Comparison of ENCODE assay signal across 15 cellular contexts in the genomic region with DNA sequence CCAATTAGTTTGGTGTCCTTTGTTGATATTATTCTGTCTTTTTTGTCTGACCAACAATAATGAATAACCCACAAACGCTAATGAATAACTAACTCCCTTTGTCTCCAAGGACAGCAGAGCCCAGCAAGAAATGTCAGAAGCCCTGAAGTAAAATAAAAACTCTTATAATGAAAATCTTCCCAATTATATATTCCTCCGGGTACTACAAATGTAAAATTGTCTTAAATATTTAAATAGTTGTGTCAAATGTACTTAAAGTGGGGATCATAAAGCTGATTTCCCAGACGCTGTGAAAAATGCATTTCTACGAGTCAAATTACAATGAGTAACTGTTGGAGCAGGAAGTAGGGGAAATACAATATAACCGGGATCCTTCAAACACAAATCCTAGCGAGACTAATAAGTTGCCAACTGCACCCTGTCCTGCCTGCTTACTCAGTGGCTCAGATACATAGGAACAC. TPM values are rescaled to one million over a fixed set of nuclear protein-coding genes. Genes with fewer than 3 reads are reported as not detected.
DNase-seq lines count a peak whose midpoint lies in the region; ATAC-seq and TF ChIP-seq lines count a peak whose summit lies in the region.
"Had no signal": no experiment of that assay in that cellular context is flagged by ENCODE, and none has a peak within 500 bp of the region (broad histone marks: within the 10 kb centered on the region; RNA-seq: fewer than 3 reads in every experiment).

No MANE protein-coding gene starts in this region.

- no peaks in the 10 kb centered on the region for H3K27me3 ChIP-seq in GM23338 (ENCODE audit: insufficient read depth)
- no peaks in the 10 kb centered on the region for H3K27me3 ChIP-seq in skeletal muscle satellite cell (ENCODE audit: control insufficient read depth, insufficient read depth, low read length)

- H3K9me2 ChIP-seq in GM23338 (ENCODE audit: insufficient read depth), result no peaks in the 10 kb centered on the region

- no peaks in the 10 kb centered on the region for H3K36me3 ChIP-seq in GM23338 (ENCODE audit: insufficient read depth)
- H3K36me3 ChIP-seq in skeletal muscle satellite cell (ENCODE audit: insufficient read depth, low read length), result no peaks in the 10 kb centered on the region

- intact Hi-C loops in left ventricle myocardium superior (cut with micrococcal nuclease), result no loop called here

- H3K27ac Mint-ChIP-seq in GM23338 (no peak overlapping the region), nephron progenitor cell (no peak overlapping the region)

- H3K27me3 Mint-ChIP-seq in GM23338 (ENCODE audit: insufficient read depth, low read depth, poor library complexity) (no peaks in the 10 kb centered on the region), nephron progenitor cell (ENCODE audit: low read depth, poor library complexity) (peaks cover 5% of the 10 kb centered on the region)

- ATAC-seq in GM23338, result no peak
- ATAC-seq in left ventricle myocardium superior, result no peak

- no peaks in the 10 kb centered on the region for H3K9me3 Mint-ChIP-seq in GM23338
- H3K9me3 Mint-ChIP-seq in nephron progenitor cell, result no peaks in the 10 kb centered on the region

- H3K4me2 ChIP-seq in GM23338, result no peak overlapping the region
- peak overlapping the region; percentile 64 for H3K4me2 ChIP-seq in skeletal muscle satellite cell (ENCODE audit: low read length)

- H2AFZ ChIP-seq in GM23338, result no peak overlapping the region

- H3K4me1 Mint-ChIP-seq in GM23338 (peaks cover 5% of the 10 kb centered on the region; the same call in 2 of the 3 replicates), nephron progenitor cell (peaks cover 9% of the 10 kb centered on the region)

- in situ Hi-C loops in astrocyte of the spinal cord (cut with HindIII; ENCODE audit: low sequenced_read_pairs), result no loop called here

- DNase-seq in GM23338 (ENCODE audit: low spot score), result peak; percentile 18
- DNase-seq in astrocyte of the spinal cord (ENCODE audit: low read depth, low spot score), result peak; percentile 65
- peak; percentile 88 for DNase-seq in kidney tubule cell (ENCODE audit: low spot score)
- no peak for DNase-seq in left ventricle myocardium superior
- DNase-seq in DMS153 (lab: John Stamatoyannopoulos, UW), result no peak
- DNase-seq in cerebellar nuclear complex (lab: John Stamatoyannopoulos, UW), result no peak
- no peak for DNase-seq in nephron progenitor cell
- DNase-seq: activated CD4-positive, alpha-beta T cell treated with anti-CD3 and anti-CD28 coated beads for 4 hours; activated T-cell treated with anti-CD3 and anti-CD28 coated beads, Interleukin-2, amount 50 U/mL, for 48 hours; amniotic stem cell; C1 segment of cervical spinal cord; GF-D8; Karpas-422; T-helper 1 cell had no signal

- no peak overlapping the region for H3K27ac ChIP-seq in GM23338 (ENCODE audit: low read depth)

- no peak for TF ChIP-seq CTCF in GM23338 (conservative IDR thresholded peaks at IDR 0.05; ENCODE audit: low read depth in 2 of 2)
- TF ChIP-seq CTCF in astrocyte of the spinal cord (IDR thresholded peaks at IDR 0.05; ENCODE audit: low read depth, low read length), result no peak
- no peak for TF ChIP-seq CTCF in nephron progenitor cell (IDR thresholded peaks at IDR 0.05)

- H3K36me3 Mint-ChIP-seq in GM23338 (ENCODE audit: low read depth) (no peaks in the 10 kb centered on the region), nephron progenitor cell (ENCODE audit: low read depth) (peaks cover 3% of the 10 kb centered on the region)

- H4K20me1 ChIP-seq in GM23338 (replicated peaks; ENCODE audit: insufficient read depth), result no peaks in the 10 kb centered on the region

- peak overlapping the region; percentile 75 for H3K9ac ChIP-seq in skeletal muscle satellite cell (ENCODE audit: low read depth, low read length)

- H3K4me3 ChIP-seq in GM23338 (no peak overlapping the region), astrocyte of the spinal cord (ENCODE audit: low read depth, low read length) (no peak overlapping the region), skeletal muscle satellite cell (ENCODE audit: low read length) (peak overlapping the region; percentile 13)

- no peak overlapping the region for H3K4me3 Mint-ChIP-seq in GM23338
- H3K4me3 Mint-ChIP-seq in nephron progenitor cell, result no peak overlapping the region

- no peaks in the 10 kb centered on the region for H3K9me3 ChIP-seq in skeletal muscle satellite cell (replicated peaks; ENCODE audit: low read length)

- no peaks in the 10 kb centered on the region for H3K79me2 ChIP-seq in GM23338 (replicated peaks; ENCODE audit: insufficient read depth)

- no peaks in the 10 kb centered on the region for H3K4me1 ChIP-seq in GM23338 (ENCODE audit: insufficient read depth)
- H3K4me1 ChIP-seq in skeletal muscle satellite cell (ENCODE audit: control insufficient read depth, insufficient read depth, low read length), result peaks cover 13% of the 10 kb centered on the region

- no peaks in the 10 kb centered on the region for H3F3A ChIP-seq in GM23338 (replicated peaks; ENCODE audit: low read depth)

TF ChIP-seq in GM23338, 12 proteins besides CTCF, POLR2A, EP300 and RAD21 (continues in another document):
- no peak for TF ChIP-seq ZNF331 (CRISPR knock-in tag; IDR thresholded peaks at IDR 0.05; ENCODE audit: low read depth)
- TF ChIP-seq ZNF114 (CRISPR knock-in tag; IDR thresholded peaks at IDR 0.05), result no peak
- TF ChIP-seq POLR2AphosphoS5 (IDR thresholded peaks at IDR 0.05; ENCODE audit: low read depth), result no peak
- TF ChIP-seq, protein P1, sequence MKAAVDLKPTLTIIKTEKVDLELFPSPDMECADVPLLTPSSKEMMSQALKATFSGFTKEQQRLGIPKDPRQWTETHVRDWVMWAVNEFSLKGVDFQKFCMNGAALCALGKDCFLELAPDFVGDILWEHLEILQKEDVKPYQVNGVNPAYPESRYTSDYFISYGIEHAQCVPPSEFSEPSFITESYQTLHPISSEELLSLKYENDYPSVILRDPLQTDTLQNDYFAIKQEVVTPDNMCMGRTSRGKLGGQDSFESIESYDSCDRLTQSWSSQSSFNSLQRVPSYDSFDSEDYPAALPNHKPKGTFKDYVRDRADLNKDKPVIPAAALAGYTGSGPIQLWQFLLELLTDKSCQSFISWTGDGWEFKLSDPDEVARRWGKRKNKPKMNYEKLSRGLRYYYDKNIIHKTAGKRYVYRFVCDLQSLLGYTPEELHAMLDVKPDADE (IDR thresholded peaks at IDR 0.05), result no peak
- no peak for TF ChIP-seq EZH2phosphoT487 (IDR thresholded peaks at IDR 0.05; ENCODE audit: unreplicated experiment)
- TF ChIP-seq, protein P2, sequence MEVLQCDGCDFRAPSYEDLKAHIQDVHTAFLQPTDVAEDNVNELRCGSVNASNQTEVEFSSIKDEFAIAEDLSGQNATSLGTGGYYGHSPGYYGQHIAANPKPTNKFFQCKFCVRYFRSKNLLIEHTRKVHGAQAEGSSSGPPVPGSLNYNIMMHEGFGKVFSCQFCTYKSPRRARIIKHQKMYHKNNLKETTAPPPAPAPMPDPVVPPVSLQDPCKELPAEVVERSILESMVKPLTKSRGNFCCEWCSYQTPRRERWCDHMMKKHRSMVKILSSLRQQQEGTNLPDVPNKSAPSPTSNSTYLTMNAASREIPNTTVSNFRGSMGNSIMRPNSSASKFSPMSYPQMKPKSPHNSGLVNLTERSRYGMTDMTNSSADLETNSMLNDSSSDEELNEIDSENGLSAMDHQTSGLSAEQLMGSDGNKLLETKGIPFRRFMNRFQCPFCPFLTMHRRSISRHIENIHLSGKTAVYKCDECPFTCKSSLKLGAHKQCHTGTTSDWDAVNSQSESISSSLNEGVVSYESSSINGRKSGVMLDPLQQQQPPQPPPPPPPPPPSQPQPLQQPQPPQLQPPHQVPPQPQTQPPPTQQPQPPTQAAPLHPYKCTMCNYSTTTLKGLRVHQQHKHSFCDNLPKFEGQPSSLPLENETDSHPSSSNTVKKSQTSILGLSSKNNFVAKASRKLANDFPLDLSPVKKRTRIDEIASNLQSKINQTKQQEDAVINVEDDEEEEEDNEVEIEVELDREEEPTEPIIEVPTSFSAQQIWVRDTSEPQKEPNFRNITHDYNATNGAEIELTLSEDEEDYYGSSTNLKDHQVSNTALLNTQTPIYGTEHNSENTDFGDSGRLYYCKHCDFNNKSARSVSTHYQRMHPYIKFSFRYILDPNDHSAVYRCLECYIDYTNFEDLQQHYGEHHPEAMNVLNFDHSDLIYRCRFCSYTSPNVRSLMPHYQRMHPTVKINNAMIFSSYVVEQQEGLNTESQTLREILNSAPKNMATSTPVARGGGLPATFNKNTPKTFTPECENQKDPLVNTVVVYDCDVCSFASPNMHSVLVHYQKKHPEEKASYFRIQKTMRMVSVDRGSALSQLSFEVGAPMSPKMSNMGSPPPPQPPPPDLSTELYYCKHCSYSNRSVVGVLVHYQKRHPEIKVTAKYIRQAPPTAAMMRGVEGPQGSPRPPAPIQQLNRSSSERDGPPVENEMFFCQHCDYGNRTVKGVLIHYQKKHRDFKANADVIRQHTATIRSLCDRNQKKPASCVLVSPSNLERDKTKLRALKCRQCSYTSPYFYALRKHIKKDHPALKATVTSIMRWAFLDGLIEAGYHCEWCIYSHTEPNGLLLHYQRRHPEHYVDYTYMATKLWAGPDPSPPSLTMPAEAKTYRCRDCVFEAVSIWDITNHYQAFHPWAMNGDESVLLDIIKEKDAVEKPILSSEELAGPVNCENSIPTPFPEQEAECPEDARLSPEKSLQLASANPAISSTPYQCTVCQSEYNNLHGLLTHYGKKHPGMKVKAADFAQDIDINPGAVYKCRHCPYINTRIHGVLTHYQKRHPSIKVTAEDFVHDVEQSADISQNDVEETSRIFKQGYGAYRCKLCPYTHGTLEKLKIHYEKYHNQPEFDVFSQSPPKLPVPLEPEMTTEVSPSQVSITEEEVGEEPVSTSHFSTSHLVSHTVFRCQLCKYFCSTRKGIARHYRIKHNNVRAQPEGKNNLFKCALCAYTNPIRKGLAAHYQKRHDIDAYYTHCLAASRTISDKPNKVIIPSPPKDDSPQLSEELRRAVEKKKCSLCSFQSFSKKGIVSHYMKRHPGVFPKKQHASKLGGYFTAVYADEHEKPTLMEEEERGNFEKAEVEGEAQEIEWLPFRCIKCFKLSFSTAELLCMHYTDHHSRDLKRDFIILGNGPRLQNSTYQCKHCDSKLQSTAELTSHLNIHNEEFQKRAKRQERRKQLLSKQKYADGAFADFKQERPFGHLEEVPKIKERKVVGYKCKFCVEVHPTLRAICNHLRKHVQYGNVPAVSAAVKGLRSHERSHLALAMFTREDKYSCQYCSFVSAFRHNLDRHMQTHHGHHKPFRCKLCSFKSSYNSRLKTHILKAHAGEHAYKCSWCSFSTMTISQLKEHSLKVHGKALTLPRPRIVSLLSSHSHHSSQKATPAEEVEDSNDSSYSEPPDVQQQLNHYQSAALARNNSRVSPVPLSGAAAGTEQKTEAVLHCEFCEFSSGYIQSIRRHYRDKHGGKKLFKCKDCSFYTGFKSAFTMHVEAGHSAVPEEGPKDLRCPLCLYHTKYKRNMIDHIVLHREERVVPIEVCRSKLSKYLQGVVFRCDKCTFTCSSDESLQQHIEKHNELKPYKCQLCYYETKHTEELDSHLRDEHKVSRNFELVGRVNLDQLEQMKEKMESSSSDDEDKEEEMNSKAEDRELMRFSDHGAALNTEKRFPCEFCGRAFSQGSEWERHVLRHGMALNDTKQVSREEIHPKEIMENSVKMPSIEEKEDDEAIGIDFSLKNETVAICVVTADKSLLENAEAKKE (CRISPR knock-in tag; IDR thresholded peaks at IDR 0.05), result no peak

RNA-seq across cellular contexts. Expression of gene GLIS3, which starts 22.3 kb away (rescaled TPM):
- 0.16 and 0.52 TPM in 2 replicates for total RNA-seq in GM23338 (2014; rRNA removed; shearing (Covaris generic))
- 0.14 and 0.39 TPM in 2 replicates for polyA plus RNA-seq in GM23338 (2016; fragmentation: Nextera tagmentation; extraction: Ambion mirVana)
- 39.0 and 79.1 TPM in 2 replicates for total RNA-seq in skeletal muscle satellite cell (2012; rRNA removed)
- 3.7 TPM for total RNA-seq in left ventricle myocardium superior

Comparison
In these comparisons a context has a peak if more than half of its experiments do, and no peak if none do; other contexts are left out.
1. DNase-seq: peak in GM23338 (single experiment), astrocyte of the spinal cord (single experiment) and kidney tubule cell (single experiment); none in left ventricle myocardium superior (single experiment), DMS153 (single experiment), cerebellar nuclear complex (0 of 2) and nephron progenitor cell (single experiment).